Comparison of ENCODE assay signal across 18 cellular contexts in genomic region chr2:221085376-221085900, GRCh38.
"Had no signal": no experiment of that assay in that cellular context is flagged by ENCODE, and none has a peak within 500 bp of the region (broad histone marks: within the 10 kb centered on the region; RNA-seq: fewer than 3 reads in every experiment).

No MANE protein-coding gene starts in this region.

- H3K4me3 ChIP-seq: colonic mucosa, gastroesophageal sphincter, heart right ventricle, thyroid gland had no signal

- ATAC-seq: activated CD8-positive, alpha-beta T cell treated with anti-CD3 and anti-CD28 coated beads for 36 hours; activated naive CD4-positive, alpha-beta T cell treated with anti-CD3 and anti-CD28 coated beads, Interleukin-2, amount 50 U/mL, for 72 hours; activated T-cell treated with anti-CD3 and anti-CD28 coated beads, Interleukin-2, amount 50 U/mL, for 4 hours; esophagus mucosa; gastroesophageal sphincter; stimulated activated memory B cell treated with anti-CD40 and anti-IgM and Interleukin-4, amounts not matched to agents 10 μg/mL and 1 μg/mL and 100 μg/mL, for 72 hours; WTC11 had no signal

- DNase-seq: activated CD4-positive, alpha-beta T cell treated with anti-CD3 and anti-CD28 coated beads for 4 hours; activated CD8-positive, alpha-beta T cell treated with anti-CD3 and anti-CD28 coated beads for 36 hours; activated effector memory CD4-positive, alpha-beta T cell treated with anti-CD3 and anti-CD28 coated beads, Interleukin-2, amount 50 U/mL, for 16 hours; activated T-cell treated with anti-CD3 and anti-CD28 coated beads, Interleukin-2, amount 50 U/mL, for 4 hours; amniotic stem cell; central memory CD4-positive, alpha-beta T cell; colonic mucosa; heart right ventricle; mesendoderm; nucleus accumbens; posterior cingulate gyrus; stimulated activated CD4-positive, alpha-beta T cell treated with anti-CD3 and anti-CD28 coated beads, Interleukin-2, amount 100 ng/mL, for 48 hours; thyroid gland had no signal
